Comparison of ENCODE assay signal across 27 cellular contexts in genomic region chr15:28192772-28193171, GRCh38.
"Had no signal": no experiment of that assay in that cellular context is flagged by ENCODE, and none has a peak within 500 bp of the region (broad histone marks: within the 10 kb centered on the region; RNA-seq: fewer than 3 reads in every experiment).

No MANE protein-coding gene starts in this region.

- H3K4me3 ChIP-seq: colonic mucosa, esophagus squamous epithelium, gastroesophageal sphincter, pancreas, psoas muscle, right atrium auricular region, skin epidermis, tibial artery had no signal

- ATAC-seq: activated CD4-positive, alpha-beta T cell treated with anti-CD3 and anti-CD28 coated beads for 36 hours; activated naive CD4-positive, alpha-beta T cell treated with anti-CD3 and anti-CD28 coated beads, Interleukin-2, amount 50 U/mL, for 72 hours; effector memory CD8-positive, alpha-beta T cell; gastroesophageal sphincter; left colon; naive thymus-derived CD4-positive, alpha-beta T cell; pancreas; psoas muscle; T-helper 17 cell had no signal

- DNase-seq: activated B cell treated with CpG ODN at 0.5 μM for 24 hours; activated CD4-positive, alpha-beta T cell treated with anti-CD3 and anti-CD28 coated beads for 36 hours; activated CD4-positive, alpha-beta T cell treated with anti-CD3 and anti-CD28 coated beads, Interleukin-2, amount 50 U/mL, for 4 hours; activated CD8-positive, alpha-beta memory T cell treated with anti-CD3 and anti-CD28 coated beads for 24 hours; activated CD8-positive, alpha-beta memory T cell treated with anti-CD3 and anti-CD28 coated beads, Interleukin-2, amount 50 U/mL, for 48 hours; aorta; central memory CD4-positive, alpha-beta T cell; colonic mucosa; dorsolateral prefrontal cortex; effector memory CD8-positive, alpha-beta T cell; esophagus squamous epithelium; left colon; mesendoderm; naive thymus-derived CD4-positive, alpha-beta T cell; pancreas; psoas muscle; stimulated activated CD4-positive, alpha-beta T cell treated with anti-CD3 and anti-CD28 coated beads, Interleukin-1b, Interleukin-23, amount 100 ng/mL, for 48 hours; substantia nigra; SW 1271; T-helper 17 cell; tibial artery had no signal

- H3K4me1 ChIP-seq: colonic mucosa, esophagus squamous epithelium, pancreas, psoas muscle, right atrium auricular region had no signal

- H3K27ac ChIP-seq: colonic mucosa, dorsolateral prefrontal cortex, esophagus squamous epithelium, gastroesophageal sphincter, pancreas, psoas muscle, skin epidermis, tibial artery had no signal

- H3K27me3 Mint-ChIP-seq: activated B cell treated with CpG ODN at 0.5 μM for 24 hours; activated CD4-positive, alpha-beta T cell treated with anti-CD3 and anti-CD28 coated beads for 36 hours; effector memory CD8-positive, alpha-beta T cell; naive thymus-derived CD4-positive, alpha-beta T cell; stimulated activated naive CD8-positive, alpha-beta T cell treated with anti-CD3 and anti-CD28 coated beads, Interleukin-15, Interleukin-2, amounts not matched to agents 100 ng/mL and 50 ng/mL, for 24 hours; T-helper 17 cell had no signal

- H3K4me1 Mint-ChIP-seq: activated B cell treated with CpG ODN at 0.5 μM for 24 hours; activated CD4-positive, alpha-beta T cell treated with anti-CD3 and anti-CD28 coated beads for 36 hours; T-helper 17 cell had no signal

- H3K4me3 Mint-ChIP-seq: activated B cell treated with CpG ODN at 0.5 μM for 24 hours; activated CD4-positive, alpha-beta T cell treated with anti-CD3 and anti-CD28 coated beads for 36 hours; activated T-helper 1 cell treated with anti-CD3 and anti-CD28 coated beads, Interleukin-12 subunit alpha, Interleukin-12 subunit beta, Interleukin-2, Interleukin-4 antibody, amounts not matched to agents 30 ng/mL and 10 ng/mL and 1 ng/mL, durations not matched to agents 14 hours and 24 hours and 36 hours; effector memory CD8-positive, alpha-beta T cell; stimulated activated naive CD8-positive, alpha-beta T cell treated with anti-CD3 and anti-CD28 coated beads, Interleukin-15, Interleukin-2, amounts not matched to agents 100 ng/mL and 50 ng/mL, for 24 hours; T-helper 17 cell had no signal

- H3K9me3 ChIP-seq: colonic mucosa, esophagus squamous epithelium, gastroesophageal sphincter, pancreas, psoas muscle, right atrium auricular region, tibial artery had no signal

- H3K9me3 Mint-ChIP-seq: activated B cell treated with CpG ODN at 0.5 μM for 24 hours; activated naive CD4-positive, alpha-beta T cell treated with anti-CD3 and anti-CD28 coated beads, Interleukin-2, amount 50 U/mL, for 72 hours; activated T-helper 1 cell treated with anti-CD3 and anti-CD28 coated beads, Interleukin-12 subunit alpha, Interleukin-12 subunit beta, Interleukin-2, Interleukin-4 antibody, amounts not matched to agents 30 ng/mL and 10 ng/mL and 1 ng/mL, durations not matched to agents 14 hours and 24 hours and 36 hours; effector memory CD8-positive, alpha-beta T cell; naive thymus-derived CD4-positive, alpha-beta T cell; stimulated activated naive CD8-positive, alpha-beta T cell treated with anti-CD3 and anti-CD28 coated beads, Interleukin-15, Interleukin-2, amounts not matched to agents 100 ng/mL and 50 ng/mL, for 24 hours had no signal

- H3K27ac Mint-ChIP-seq: activated B cell treated with CpG ODN at 0.5 μM for 24 hours; activated CD4-positive, alpha-beta T cell treated with anti-CD3 and anti-CD28 coated beads for 36 hours; activated T-helper 1 cell treated with anti-CD3 and anti-CD28 coated beads, Interleukin-12 subunit alpha, Interleukin-12 subunit beta, Interleukin-2, Interleukin-4 antibody, amounts not matched to agents 30 ng/mL and 10 ng/mL and 1 ng/mL, durations not matched to agents 14 hours and 24 hours and 36 hours; stimulated activated naive CD8-positive, alpha-beta T cell treated with anti-CD3 and anti-CD28 coated beads, Interleukin-15, Interleukin-2, amounts not matched to agents 100 ng/mL and 50 ng/mL, for 24 hours; T-helper 17 cell had no signal

- H3K27me3 ChIP-seq: colonic mucosa, dorsolateral prefrontal cortex, esophagus squamous epithelium, gastroesophageal sphincter, pancreas, right atrium auricular region, tibial artery had no signal
